In genomic region chr16:14013571-14014283, GRCh38 we compare ENCODE assay signal across 10 cellular contexts. TPM values are rescaled to one million over a fixed set of nuclear protein-coding genes. Genes with fewer than 3 reads are reported as not detected.
A peak's percentile ranks its signal among the peaks of the same experiment; 100 is the strongest.
DNase-seq lines count a peak whose midpoint lies in the region; ATAC-seq, FAIRE-seq and TF ChIP-seq lines count a peak whose summit lies in the region.
"Had no signal": no experiment of that assay in that cellular context is flagged by ENCODE, and none has a peak within 500 bp of the region (broad histone marks: within the 10 kb centered on the region; RNA-seq: fewer than 3 reads in every experiment).

No MANE protein-coding gene starts in this region.

- no peak overlapping the region for H3K27ac ChIP-seq in neural progenitor cell

- H3K27ac Mint-ChIP-seq in neural progenitor cell, result peak overlapping the region; percentile 87
- H3K27ac Mint-ChIP-seq: T-helper 1 cell treated with Interleukin-12 subunit alpha and Interleukin-12 subunit beta and Interleukin-4 antibody, amounts not matched to agents 30 μg/mL and 1 μg/mL, for 36 hours had no signal

- no peaks in the 10 kb centered on the region for H3K9me3 Mint-ChIP-seq in neural progenitor cell
- H3K9me3 Mint-ChIP-seq: naive B cell; T-helper 1 cell treated with Interleukin-12 subunit alpha and Interleukin-12 subunit beta and Interleukin-4 antibody, amounts not matched to agents 30 μg/mL and 1 μg/mL, for 36 hours had no signal

- H2AFZ ChIP-seq in neural progenitor cell (replicated peaks), result no peak overlapping the region

- peaks cover 4% of the 10 kb centered on the region for H3K27me3 Mint-ChIP-seq in neural progenitor cell (ENCODE audit: insufficient read depth, low read depth)

- H3K4me1 Mint-ChIP-seq in neural progenitor cell, result peaks cover 46% of the 10 kb centered on the region

- ATAC-seq in HG02763 (IDR thresholded peaks at IDR 0.05; ENCODE audit: unreplicated experiment), result no peak
- ATAC-seq in GM21723 (IDR thresholded peaks at IDR 0.05; ENCODE audit: unreplicated experiment), result no peak

- H3K36me3 Mint-ChIP-seq in neural progenitor cell, result no peaks in the 10 kb centered on the region
- H3K36me3 Mint-ChIP-seq: naive B cell had no signal

- H3K9ac ChIP-seq in neural progenitor cell, result no peak overlapping the region

- no peak for TF ChIP-seq CTCF in neural progenitor cell (IDR thresholded peaks at IDR 0.05)

- H3K4me1 ChIP-seq in neural progenitor cell, result no peaks in the 10 kb centered on the region

- DNase-seq in DMS153 treated with DMSO at 0.1 percent for 48 hours (lab: John Stamatoyannopoulos, UW; ENCODE audit: unreplicated experiment) (peak; percentile 70), NCI-H460 (ENCODE audit: extremely low read depth, low read depth) (peak; percentile 96), neural progenitor cell (ENCODE audit: low spot score) (no peak), anterior cingulate cortex (lab: John Stamatoyannopoulos, UW) (no peak), AML-193 (lab: John Stamatoyannopoulos, UW) (no peak)
- DNase-seq: naive B cell had no signal

- no peaks in the 10 kb centered on the region for H4K20me1 ChIP-seq in neural progenitor cell (ENCODE audit: low read depth)

- H3K9me3 ChIP-seq in neural progenitor cell (ENCODE audit: low read depth), result no peaks in the 10 kb centered on the region

- no peaks in the 10 kb centered on the region for H3K27me3 ChIP-seq in neural progenitor cell

- peak; percentile 97 for FAIRE-seq in endometrium (lab: Jason Lieb, UNC)

- no peaks in the 10 kb centered on the region for H3K79me2 ChIP-seq in neural progenitor cell (ENCODE audit: low read depth)

- H3K4me3 Mint-ChIP-seq in neural progenitor cell, result peak overlapping the region; percentile 17
- H3K4me3 Mint-ChIP-seq: naive B cell; T-helper 1 cell treated with Interleukin-12 subunit alpha and Interleukin-12 subunit beta and Interleukin-4 antibody, amounts not matched to agents 30 μg/mL and 1 μg/mL, for 36 hours had no signal

- H3K4me2 ChIP-seq in neural progenitor cell, result no peak overlapping the region

- no peaks in the 10 kb centered on the region for H3K36me3 ChIP-seq in neural progenitor cell

- H3F3A ChIP-seq in neural progenitor cell (ENCODE audit: low read depth), result no peaks in the 10 kb centered on the region

- H3K4me3 ChIP-seq in neural progenitor cell, result no peak overlapping the region

RNA-seq across cellular contexts. Expression of gene MRTFB, which starts 57.4 kb away (rescaled TPM):
- total RNA-seq in NCI-H460 (2014; rRNA removed; shearing (Covaris generic)), result 7.2 and 7.3 TPM in 2 replicates
- 10.1 and 11.6 TPM in 2 replicates for polyA plus RNA-seq in NCI-H460 (2014; cell fraction: nucleus; rRNA removed)
- total RNA-seq in neural progenitor cell (ENCODE audit: low replicate concordance), result 25.8 and 26.8 TPM in 2 replicates

Comparison
In these comparisons a context has a peak if more than half of its experiments do, and no peak if none do; other contexts are left out.
1. DNase-seq: peak in DMS153 treated with DMSO at 0.1 percent for 48 hours (single experiment) and NCI-H460 (single experiment); none in neural progenitor cell (single experiment), anterior cingulate cortex (0 of 58) and AML-193 (0 of 2).